ENCODE assay signal across 11 cellular contexts in genomic region chr7:100679927-100680588, GRCh38. TPM values are rescaled to one million over a fixed set of nuclear protein-coding genes. Genes with fewer than 3 reads are reported as not detected.
A peak's percentile ranks its signal among the peaks of the same experiment; 100 is the strongest.
DNase-seq lines count a peak whose midpoint lies in the region; ATAC-seq and TF ChIP-seq lines count a peak whose summit lies in the region.
"Had no signal": no experiment of that assay in that cellular context is flagged by ENCODE, and none has a peak within 500 bp of the region (broad histone marks: within the 10 kb centered on the region; RNA-seq: fewer than 3 reads in every experiment).

No MANE protein-coding gene starts in this region.

- DNase-seq in A673 (ENCODE audit: low spot score) (no peak), mesothelial cell of epicardium (ENCODE audit: low spot score in 2 of 2, unreplicated experiment in 2 of 2) (no peak), retina (no peak), DMS53 (lab: John Stamatoyannopoulos, UW) (no peak), HEK293T (ENCODE audit: extremely low spot score) (no peak)
- DNase-seq: activated T-cell treated with anti-CD3 and anti-CD28 coated beads, Interleukin-2, amount 50 U/mL, for 4 hours; DMS79; NCI-H2081 treated with DMSO at 0.1 percent for 48 hours had no signal

- H3K4me3 ChIP-seq in A673 (ENCODE audit: low read depth, low read length, poor library complexity, severe bottlenecking) = no peak overlapping the region
- H3K4me3 ChIP-seq in HEK293 (ENCODE audit: low read depth, low read length) = no peak overlapping the region

- CTCF ChIA-PET in A673 (lab: Charles Lee) (interaction anchor here (1.1 kb wide), 1 partner anchor 12 kb away, joined by 6 read pairs; no protein-coding TSS in a partner anchor), HEK293 (lab: Yijun Ruan, JAX) (interaction anchor here (0.9 to 8.4 kb wide), 2 partner anchors 11 to 115 kb away, joined by 3 to 77 read pairs; no protein-coding TSS in a partner anchor), HEK293T (lab: Yijun Ruan, JAX) (interaction anchor here (1.2 kb wide), 1 partner anchor 12 kb away, joined by 3 read pairs; no protein-coding TSS in a partner anchor)

- H3K27me3 ChIP-seq in A673 (replicated peaks; ENCODE audit: insufficient read depth, low read depth, low read length, poor library complexity) = no peaks in the 10 kb centered on the region

- H3K27ac ChIP-seq in A673 (ENCODE audit: low read depth, low read length, poor library complexity, severe bottlenecking) = peak overlapping the region; percentile 30
- no peak overlapping the region for H3K27ac ChIP-seq in HEK293 (ENCODE audit: extremely low read depth, low read depth, low read length)

- ATAC-seq in HG03135 (IDR thresholded peaks at IDR 0.05; ENCODE audit: unreplicated experiment) = no peak
- ATAC-seq: activated T-cell treated with anti-CD3 and anti-CD28 coated beads, Interleukin-2, amount 50 U/mL, for 4 hours had no signal

- H3K4me1 ChIP-seq in A673 (ENCODE audit: insufficient read depth, low read length, poor library complexity, severe bottlenecking) = peaks cover 13% of the 10 kb centered on the region
- H3K4me1 ChIP-seq in HEK293 (ENCODE audit: control insufficient read depth, insufficient read depth, low read length) = peaks cover 6% of the 10 kb centered on the region; the same call in 1 of the 2 replicates

- H3K4me3 Mint-ChIP-seq in brain (no peak overlapping the region), mesothelial cell of epicardium (no peak overlapping the region)
- H3K4me3 Mint-ChIP-seq: activated T-cell treated with anti-CD3 and anti-CD28 coated beads, Interleukin-2, amount 50 U/mL, for 4 hours had no signal

- H3K36me3 Mint-ChIP-seq in brain (peaks cover 23% of the 10 kb centered on the region), mesothelial cell of epicardium (peaks cover 12% of the 10 kb centered on the region)

- H3K36me3 ChIP-seq in A673 (ENCODE audit: insufficient read depth, low read length, poor library complexity, severe bottlenecking) (peaks cover 82% of the 10 kb centered on the region), HEK293 (ENCODE audit: control insufficient read depth in 2 of 2, insufficient read depth in 1 of 2, low read length in 2 of 2) (peaks cover 0 to 79% of the 10 kb centered on the region in 2 experiments; a peak in 2 of 3 replicates)

- peaks cover 21% of the 10 kb centered on the region for H3K4me1 Mint-ChIP-seq in brain
- H3K4me1 Mint-ChIP-seq in mesothelial cell of epicardium = peaks cover 21% of the 10 kb centered on the region

- H3K9me3 ChIP-seq in A673 (ENCODE audit: low read depth, low read length, poor library complexity, severe bottlenecking) (no peaks in the 10 kb centered on the region), HEK293 (ENCODE audit: control insufficient read depth, insufficient read depth, low read depth, low read length) (no peaks in the 10 kb centered on the region)

- TF ChIP-seq CTCF in A673 (conservative IDR thresholded peaks at IDR 0.05; ENCODE audit: low read depth, low read length) (no peak), HEK293 (tag by site-specific recombination; IDR thresholded peaks at IDR 0.05) (no peak), brain (conservative IDR thresholded peaks at IDR 0.05) (no peak), mesothelial cell of epicardium (IDR thresholded peaks at IDR 0.05; ENCODE audit: unreplicated experiment) (no peak)

- intact Hi-C loops in A673 (cut with micrococcal nuclease; ENCODE audit: unreplicated experiment) = loop anchor here (10.0 kb wide), 1 partner anchor 95 kb away; the partner anchor contains the start of genes FBXO24 and LRCH4

- POLR2A ChIA-PET in A673 (lab: Charles Lee; ENCODE audit: low non-redundant PET) (interaction anchor here (0.6 kb wide), 1 partner anchor 47 kb away, joined by 13 read pairs; no protein-coding TSS in a partner anchor), HEK293 (lab: Yijun Ruan, JAX) (interaction anchor here (0.8 to 1.7 kb wide), 4 partner anchors 26 to 172 kb away, joined by 3 to 8 read pairs (median 3); partner anchors contain the start of genes FBXO24, LRCH4, POP7 and SLC12A9), HEK293T (lab: Yijun Ruan, JAX) (interaction anchor here (1.1 to 1.5 kb wide), 3 partner anchors 12 to 141 kb away, joined by 3 to 9 read pairs (median 6); partner anchors contain the start of genes AGFG2 and POP7)

- no TSS peak for BruUV-seq in A673 (replicated peaks; lab: Mats Ljungman, UMichigan)

- H3K27ac Mint-ChIP-seq in brain = peak overlapping the region in 3 of 5 experiments; percentile 23 to 67 (median 41)
- peak overlapping the region; percentile 28 for H3K27ac Mint-ChIP-seq in mesothelial cell of epicardium

- H3K9me3 Mint-ChIP-seq in brain (no peaks in the 10 kb centered on the region), mesothelial cell of epicardium (no peaks in the 10 kb centered on the region)
- H3K9me3 Mint-ChIP-seq: activated T-cell treated with anti-CD3 and anti-CD28 coated beads, Interleukin-2, amount 50 U/mL, for 4 hours had no signal

- no peaks in the 10 kb centered on the region for H3K27me3 Mint-ChIP-seq in brain
- H3K27me3 Mint-ChIP-seq in mesothelial cell of epicardium (ENCODE audit: low read depth) = no peaks in the 10 kb centered on the region

TF ChIP-seq in HEK293, 187 proteins besides CTCF, POLR2A, EP300 and RAD21 (continues in another document):
- TF ChIP-seq ZBTB7A (tag by site-specific recombination; IDR thresholded peaks at IDR 0.05; ENCODE audit: low read depth) (no peak), PRDM4 (tag by site-specific recombination; IDR thresholded peaks at IDR 0.05) (no peak), ZNF677 (tag by site-specific recombination; IDR thresholded peaks at IDR 0.05) (0 out of 2 replicates have a peak, but pooled peaks have one; percentile 5)

TF ChIP-seq in HEK293T, 16 proteins besides CTCF, POLR2A, EP300 and RAD21:
- TF ChIP-seq TARDBP (IDR thresholded peaks at IDR 0.05) = no peak
- no peak for TF ChIP-seq FOXA1 (IDR thresholded peaks at IDR 0.05)
- no peak for TF ChIP-seq BHLHE40 (IDR thresholded peaks at IDR 0.05; ENCODE audit: borderline replicate concordance)
- no peak for TF ChIP-seq L3MBTL2 (conservative IDR thresholded peaks at IDR 0.05)
- TF ChIP-seq LEF1 (IDR thresholded peaks at IDR 0.05; ENCODE audit: borderline replicate concordance) = no peak
- no peak for TF ChIP-seq HDGF (IDR thresholded peaks at IDR 0.05; ENCODE audit: borderline replicate concordance)
- TF ChIP-seq FOXK2 (IDR thresholded peaks at IDR 0.05) = no peak
- TF ChIP-seq NFRKB (IDR thresholded peaks at IDR 0.05) = no peak
- no peak for TF ChIP-seq SP1 (IDR thresholded peaks at IDR 0.05)
- no peak for TF ChIP-seq ZNF384 (IDR thresholded peaks at IDR 0.05)
- no peak for TF ChIP-seq FOXM1 (IDR thresholded peaks at IDR 0.05; ENCODE audit: borderline replicate concordance)
- TF ChIP-seq ARNT (IDR thresholded peaks at IDR 0.05) = no peak
- no peak for TF ChIP-seq PKNOX1 (IDR thresholded peaks at IDR 0.05)
- no peak for TF ChIP-seq SUZ12 (IDR thresholded peaks at IDR 0.05)
- no peak for TF ChIP-seq CTBP1 (IDR thresholded peaks at IDR 0.05; ENCODE audit: borderline replicate concordance)
- TF ChIP-seq ELF4 (IDR thresholded peaks at IDR 0.05) = no peak

RNA-seq across cellular contexts. Expression of gene GNB2, which starts 6.5 kb away (rescaled TPM):
- total RNA-seq in A673 (2021) (225 and 243 TPM in 2 replicates), mesothelial cell of epicardium (173 to 178 TPM (median 174 TPM) in 3 replicates)
- 600 TPM for polyA plus RNA-seq in brain (ENCODE audit: insufficient read depth, low read depth, low replicate concordance)

RNA-seq across cellular contexts. Expression of gene GIGYF1, which starts 14.0 kb away (rescaled TPM):
- total RNA-seq in A673 (2021) = 47.4 and 51.9 TPM in 2 replicates
- polyA plus RNA-seq in brain (ENCODE audit: insufficient read depth, low read depth, low replicate concordance) = 14.2 TPM
- total RNA-seq in mesothelial cell of epicardium = 98.5 to 99.2 TPM (median 99.1 TPM) in 3 replicates

RNA-seq across cellular contexts. Expression of gene ACTL6B, which starts 23.8 kb away (rescaled TPM):
- total RNA-seq in A673 (2021) (0.31 TPM in 1 of 2 replicates, not detected in the other), mesothelial cell of epicardium (not detected in 3 replicates)
- 101 TPM for polyA plus RNA-seq in brain (ENCODE audit: insufficient read depth, low read depth, low replicate concordance)
- total RNA-seq: activated T-cell treated with anti-CD3 and anti-CD28 coated beads, Interleukin-2, amount 50 U/mL, for 4 hours had no signal

RNA-seq across cellular contexts. Expression of gene POP7, which starts 25.9 kb away (rescaled TPM):
- total RNA-seq in A673 (2021) (68.8 and 72.6 TPM in 2 replicates), mesothelial cell of epicardium (26.0 to 27.2 TPM (median 26.6 TPM) in 3 replicates)
- 63.0 TPM for polyA plus RNA-seq in brain (ENCODE audit: insufficient read depth, low read depth, low replicate concordance)

RNA-seq across cellular contexts. Expression of gene TFR2, which starts 38.7 kb away (rescaled TPM):
- total RNA-seq in A673 (2021) (1.4 and 2.0 TPM in 2 replicates), mesothelial cell of epicardium (0.38 to 0.69 TPM (median 0.54 TPM) in 3 replicates)
- polyA plus RNA-seq in brain (ENCODE audit: insufficient read depth, low read depth, low replicate concordance) = 4.8 TPM
